In the genomic region with DNA sequence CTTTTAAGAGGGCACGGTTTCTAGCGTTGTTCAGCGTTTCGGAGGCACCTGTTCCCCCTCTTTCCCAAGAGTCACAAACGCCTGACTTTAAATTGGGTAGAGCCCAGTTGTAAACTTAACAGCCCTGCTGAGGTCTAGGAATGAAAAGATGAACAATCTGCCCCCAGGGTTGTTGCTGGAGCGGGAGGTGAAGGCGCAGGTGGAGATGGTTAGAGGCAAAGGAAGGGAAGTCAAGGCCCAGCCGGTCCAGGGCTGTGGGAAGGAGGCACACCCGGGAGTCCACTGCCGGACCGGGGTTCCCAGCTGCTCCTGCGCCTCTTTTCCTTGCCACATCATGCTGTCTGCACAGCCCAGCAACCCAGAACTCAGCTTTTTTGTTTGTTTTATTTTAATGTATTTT, we compare ENCODE assay signal across 8 cellular contexts. TPM values are rescaled to one million over a fixed set of nuclear protein-coding genes. Genes with fewer than 3 reads are reported as not detected.
DNase-seq lines count a peak whose midpoint lies in the region; TF ChIP-seq lines count a peak whose summit lies in the region.

No MANE protein-coding gene starts in this region.

- peaks cover 10 to 22% (median 15%) of the 10 kb centered on the region in 3 donors for H3K4me1 Mint-ChIP-seq in CD8-positive, alpha-beta memory T cell

- peaks cover 7% of the 10 kb centered on the region for H3K4me1 ChIP-seq in CD8-positive, alpha-beta memory T cell (ENCODE audit: insufficient read depth, low read length)
- H3K4me1 ChIP-seq in OCI-LY3 (ENCODE audit: low read length) (no peaks in the 10 kb centered on the region), neuron (ENCODE audit: insufficient read depth, low read length) (peaks cover 26% of the 10 kb centered on the region)

- H2AFZ ChIP-seq in OCI-LY3 (ENCODE audit: low read depth, low read length) (no peak overlapping the region), neuron (ENCODE audit: low read depth, low read length) (peak overlapping the region; percentile 74)

- H3K36me3 ChIP-seq in CD8-positive, alpha-beta memory T cell (ENCODE audit: insufficient read depth, low read length): no peaks in the 10 kb centered on the region
- H3K36me3 ChIP-seq in OCI-LY3 (replicated peaks; ENCODE audit: low read depth, low read length) (no peaks in the 10 kb centered on the region), neuron (ENCODE audit: insufficient read depth, low read length) (peaks cover 5% of the 10 kb centered on the region)

- no peak for DNase-seq in CD8-positive, alpha-beta memory T cell
- DNase-seq in epithelial cell of proximal tubule (ENCODE audit: low read depth): no peak
- DNase-seq in T-helper 9 cell: no peak
- DNase-seq in HUDEP-2 (lab: John Stamatoyannopoulos, UW; ENCODE audit: unreplicated experiment in 76 of 76): no peak
- no peak for DNase-seq in GM20000 (ENCODE audit: low spot score)
- no peak for DNase-seq in HuH-7 (ENCODE audit: low spot score)

- H3K27me3 Mint-ChIP-seq in CD8-positive, alpha-beta memory T cell: peaks cover 0 to 1% of the 10 kb centered on the region in 2 donors

- no peaks in the 10 kb centered on the region for H3K9me3 Mint-ChIP-seq in CD8-positive, alpha-beta memory T cell

- peak overlapping the region; percentile 88 for H3K4me3 ChIP-seq in CD8-positive, alpha-beta memory T cell (ENCODE audit: low read length)
- H3K4me3 ChIP-seq in OCI-LY3 (ENCODE audit: low read length): peak overlapping the region; percentile 83
- peak overlapping the region; percentile 90 for H3K4me3 ChIP-seq in epithelial cell of proximal tubule (ENCODE audit: low read depth, low read length)
- H3K4me3 ChIP-seq in neuron (ENCODE audit: low read length): peak overlapping the region; percentile 66

- peak overlapping the region; percentile 65 to 93 (median 92) for H3K4me3 Mint-ChIP-seq in CD8-positive, alpha-beta memory T cell

- no peaks in the 10 kb centered on the region for H4K20me1 ChIP-seq in OCI-LY3 (ENCODE audit: insufficient read depth, low read length)

- no peaks in the 10 kb centered on the region for H3K79me2 ChIP-seq in OCI-LY3 (ENCODE audit: low read length)

- CTCF ChIA-PET in CD8-positive, alpha-beta memory T cell (lab: Charles Lee): no interaction called here

- H3K27me3 ChIP-seq in CD8-positive, alpha-beta memory T cell (ENCODE audit: insufficient read depth, low read length, poor library complexity, severe bottlenecking): no peaks in the 10 kb centered on the region
- H3K27me3 ChIP-seq in OCI-LY3 (ENCODE audit: low read depth, low read length) (no peaks in the 10 kb centered on the region), neuron (ENCODE audit: insufficient read depth, low read length) (no peaks in the 10 kb centered on the region)

- peaks cover 0 to 2% (median 0%) of the 10 kb centered on the region in 3 donors for H3K36me3 Mint-ChIP-seq in CD8-positive, alpha-beta memory T cell

- H3K4me2 ChIP-seq in OCI-LY3 (ENCODE audit: low read length): peak overlapping the region; percentile 67

- no peak overlapping the region for H3K27ac ChIP-seq in CD8-positive, alpha-beta memory T cell (ENCODE audit: low read depth, low read length)
- H3K27ac ChIP-seq in OCI-LY3 (ENCODE audit: low read length): no peak overlapping the region

- H3K9ac ChIP-seq in OCI-LY3 (ENCODE audit: low read length): peak overlapping the region; percentile 70

- peak overlapping the region in 3 of 8 donors; percentile 24 to 52 (median 38) for H3K27ac Mint-ChIP-seq in CD8-positive, alpha-beta memory T cell

- H3K9me3 ChIP-seq in CD8-positive, alpha-beta memory T cell (ENCODE audit: low read length): no peaks in the 10 kb centered on the region
- no peaks in the 10 kb centered on the region for H3K9me3 ChIP-seq in OCI-LY3 (ENCODE audit: insufficient read depth, low read length)
- no peaks in the 10 kb centered on the region for H3K9me3 ChIP-seq in neuron (ENCODE audit: low read length)

- POLR2A ChIA-PET in CD8-positive, alpha-beta memory T cell (lab: Charles Lee): no interaction called here

- no peak for TF ChIP-seq CTCF in OCI-LY3 (IDR thresholded peaks at IDR 0.05; ENCODE audit: low read depth, low read length)
- no peak for TF ChIP-seq CTCF in epithelial cell of proximal tubule (conservative IDR thresholded peaks at IDR 0.05; ENCODE audit: low read depth, low read length)
- no peak for TF ChIP-seq CTCF in GM20000 (IDR thresholded peaks at IDR 0.05; ENCODE audit: extremely low read depth, missing control alignments)

RNA-seq across cellular contexts. Expression of a gene that starts 0.8 kb away (rescaled TPM):
- total RNA-seq in CD8-positive, alpha-beta memory T cell: 1 to 10 TPM; 8.1 to 8.3 TPM
- polyA plus RNA-seq in CD8-positive, alpha-beta memory T cell: 9.4 TPM
- 50.5 and 52.0 TPM in 2 replicates for total RNA-seq in epithelial cell of proximal tubule

RNA-seq across cellular contexts. Expression of a gene that starts 45.0 kb away (rescaled TPM):
- 10 to 100 TPM; 46.1 to 46.8 TPM for total RNA-seq in CD8-positive, alpha-beta memory T cell
- 220 TPM for polyA plus RNA-seq in CD8-positive, alpha-beta memory T cell
- 96.7 and 139 TPM in 2 replicates for total RNA-seq in epithelial cell of proximal tubule

RNA-seq across cellular contexts. Expression of a gene that starts 52.5 kb away (rescaled TPM):
- total RNA-seq in CD8-positive, alpha-beta memory T cell: not detected
- not detected for polyA plus RNA-seq in CD8-positive, alpha-beta memory T cell
- total RNA-seq in epithelial cell of proximal tubule: 0.22 and 2.1 TPM in 2 replicates

RNA-seq across cellular contexts. Expression of a gene that starts 52.6 kb away (rescaled TPM):
- total RNA-seq in CD8-positive, alpha-beta memory T cell: not detected
- polyA plus RNA-seq in CD8-positive, alpha-beta memory T cell: not detected
- not detected in 2 replicates for total RNA-seq in epithelial cell of proximal tubule
